Comparison of ENCODE assay signal across 13 cellular contexts in the genomic region with DNA sequence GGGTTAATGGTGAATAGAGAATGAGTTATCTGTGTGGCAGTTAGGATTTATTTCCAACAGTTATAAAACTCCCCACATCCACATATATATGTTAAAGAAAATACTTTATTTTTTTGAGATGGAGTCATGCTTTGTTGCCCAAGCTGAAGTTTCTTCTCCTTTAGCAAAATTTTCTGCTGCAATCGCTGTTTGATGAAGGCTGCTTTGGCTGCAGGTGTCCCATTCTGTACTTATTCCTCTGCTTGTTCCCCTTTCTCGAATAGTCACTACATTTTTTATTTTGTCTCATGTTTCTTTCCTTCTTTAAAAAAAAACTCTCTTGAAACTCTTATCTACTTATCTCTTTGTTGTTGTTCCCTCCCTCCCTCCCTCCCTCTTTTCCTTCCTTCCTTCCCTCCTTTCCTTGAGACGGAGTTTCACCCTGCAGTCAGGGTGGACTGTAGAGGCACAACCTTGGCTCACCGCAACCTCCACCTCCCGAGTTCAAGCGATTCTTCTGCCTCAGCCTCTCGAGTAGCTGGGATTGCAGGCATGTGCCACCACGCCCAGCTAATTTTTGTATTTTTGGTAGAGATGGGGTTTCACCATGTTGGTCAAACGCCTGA. TPM values are rescaled to one million over a fixed set of nuclear protein-coding genes. Genes with fewer than 3 reads are reported as not detected.
A peak's percentile ranks its signal among the peaks of the same experiment; 100 is the strongest.
DNase-seq lines count a peak whose midpoint lies in the region; ATAC-seq and TF ChIP-seq lines count a peak whose summit lies in the region.
"Had no signal": no experiment of that assay in that cellular context is flagged by ENCODE, and none has a peak within 500 bp of the region (broad histone marks: within the 10 kb centered on the region; RNA-seq: fewer than 3 reads in every experiment).

No MANE protein-coding gene starts in this region.

- peaks cover 2 to 17% (median 12%) of the 10 kb centered on the region in 5 donors for H3K9me3 Mint-ChIP-seq in CD8-positive, alpha-beta memory T cell
- H3K9me3 Mint-ChIP-seq in activated T-helper 17 cell treated with anti-CD3 and anti-CD28 coated beads, Interleukin-2, amount 50 U/mL, for 72 hours, result peaks cover 8% of the 10 kb centered on the region
- H3K9me3 Mint-ChIP-seq in naive thymus-derived CD4-positive, alpha-beta T cell, result peaks cover 0 to 26% (median 7%) of the 10 kb centered on the region in 11 donors

- POLR2A ChIA-PET in CD8-positive, alpha-beta memory T cell (lab: Charles Lee), result no interaction called here
- POLR2A ChIA-PET in naive thymus-derived CD4-positive, alpha-beta T cell (lab: Charles Lee), result no interaction called here

- H3K4me3 Mint-ChIP-seq in CD8-positive, alpha-beta memory T cell, result peak overlapping the region; percentile 78 to 93 (median 85)
- peak overlapping the region; percentile 82 for H3K4me3 Mint-ChIP-seq in activated T-helper 17 cell treated with anti-CD3 and anti-CD28 coated beads, Interleukin-2, amount 50 U/mL, for 72 hours
- peak overlapping the region; percentile 81 to 90 (median 85) for H3K4me3 Mint-ChIP-seq in naive thymus-derived CD4-positive, alpha-beta T cell
- H3K4me3 Mint-ChIP-seq: nephron had no signal

- WGBS in aorta, 2 donors, result 70% methylated on average over 9 of the region's 9 CpGs

- no peak for DNase-seq in CD8-positive, alpha-beta memory T cell
- DNase-seq in naive thymus-derived CD4-positive, alpha-beta T cell, result no peak
- no peak for DNase-seq in aorta
- DNase-seq: NCI-H2081 treated with DMSO at 0.1 percent for 48 hours had no signal

- peak overlapping the region; percentile 54 for H3K4me2 ChIP-seq in Loucy (ENCODE audit: low read depth, low read length, poor library complexity, severe bottlenecking)
- H3K4me2 ChIP-seq: PC-9 had no signal

- H3K36me3 Mint-ChIP-seq in CD8-positive, alpha-beta memory T cell, result peaks cover 0 to 3% (median 2%) of the 10 kb centered on the region in 3 donors
- H3K36me3 Mint-ChIP-seq in activated T-helper 17 cell treated with anti-CD3 and anti-CD28 coated beads, Interleukin-2, amount 50 U/mL, for 72 hours (ENCODE audit: low read depth), result no peaks in the 10 kb centered on the region
- H3K36me3 Mint-ChIP-seq in naive thymus-derived CD4-positive, alpha-beta T cell, result peaks cover 0 to 6% (median 0%) of the 10 kb centered on the region in 5 donors

- H3K27me3 ChIP-seq in CD8-positive, alpha-beta memory T cell (ENCODE audit: insufficient read depth, low read length, poor library complexity, severe bottlenecking), result no peaks in the 10 kb centered on the region
- H3K27me3 ChIP-seq in Loucy (ENCODE audit: insufficient read depth, low read length, poor library complexity, severe bottlenecking) (no peaks in the 10 kb centered on the region), aorta (ENCODE audit: control insufficient read depth in 1 of 2, insufficient read depth in 2 of 2, low read length in 1 of 2) (no peaks in the 10 kb centered on the region)
- no peaks in the 10 kb centered on the region for H3K27me3 ChIP-seq in naive thymus-derived CD4-positive, alpha-beta T cell (ENCODE audit: control insufficient read depth in 2 of 2, insufficient read depth in 2 of 2, low read length in 2 of 2)

- ATAC-seq in activated T-helper 17 cell treated with anti-CD3 and anti-CD28 coated beads, Interleukin-2, amount 50 U/mL, for 72 hours (replicated peaks), result no peak
- peak; percentile 32 for ATAC-seq in naive thymus-derived CD4-positive, alpha-beta T cell
- ATAC-seq in GM18520 (IDR thresholded peaks at IDR 0.05; ENCODE audit: unreplicated experiment), result no peak
- ATAC-seq in GM18868 (IDR thresholded peaks at IDR 0.05; ENCODE audit: unreplicated experiment), result no peak
- ATAC-seq in HG02852 (IDR thresholded peaks at IDR 0.05; ENCODE audit: unreplicated experiment), result no peak
- no peak for ATAC-seq in aorta (ENCODE audit: low FRiP score)
- ATAC-seq: GM12878 had no signal

- H4K20me1 ChIP-seq in Loucy (ENCODE audit: insufficient read depth, low read length, poor library complexity, severe bottlenecking), result no peaks in the 10 kb centered on the region

- H3K27me3 Mint-ChIP-seq in CD8-positive, alpha-beta memory T cell, result no peaks in the 10 kb centered on the region
- no peaks in the 10 kb centered on the region for H3K27me3 Mint-ChIP-seq in activated T-helper 17 cell treated with anti-CD3 and anti-CD28 coated beads, Interleukin-2, amount 50 U/mL, for 72 hours
- no peaks in the 10 kb centered on the region for H3K27me3 Mint-ChIP-seq in naive thymus-derived CD4-positive, alpha-beta T cell

- peak overlapping the region; percentile 9 for H3K27ac ChIP-seq in CD8-positive, alpha-beta memory T cell (ENCODE audit: low read depth, low read length)
- H3K27ac ChIP-seq in naive thymus-derived CD4-positive, alpha-beta T cell (ENCODE audit: low read depth, low read length), result peak overlapping the region; percentile 7
- no peak overlapping the region for H3K27ac ChIP-seq in aorta (ENCODE audit: low read depth in 1 of 2, low read length in 2 of 2)
- H3K27ac ChIP-seq: PC-9 had no signal

- H3K4me1 Mint-ChIP-seq in CD8-positive, alpha-beta memory T cell, result peaks cover 19 to 30% (median 25%) of the 10 kb centered on the region in 3 donors
- peaks cover 14% of the 10 kb centered on the region for H3K4me1 Mint-ChIP-seq in activated T-helper 17 cell treated with anti-CD3 and anti-CD28 coated beads, Interleukin-2, amount 50 U/mL, for 72 hours
- peaks cover 15 to 28% (median 19%) of the 10 kb centered on the region in 7 donors for H3K4me1 Mint-ChIP-seq in naive thymus-derived CD4-positive, alpha-beta T cell
- H3K4me1 Mint-ChIP-seq: nephron had no signal

- no peaks in the 10 kb centered on the region for H3K9me3 ChIP-seq in CD8-positive, alpha-beta memory T cell (ENCODE audit: low read length)
- no peaks in the 10 kb centered on the region for H3K9me3 ChIP-seq in Loucy (ENCODE audit: insufficient read depth, low read depth, low read length)
- H3K9me3 ChIP-seq in naive thymus-derived CD4-positive, alpha-beta T cell (ENCODE audit: control insufficient read depth in 2 of 3, low read length in 3 of 3), result peaks cover 0 to 3% (median 0%) of the 10 kb centered on the region in 3 experiments
- H3K9me3 ChIP-seq in aorta (ENCODE audit: control insufficient read depth, low read length), result no peaks in the 10 kb centered on the region

- H3K9me2 ChIP-seq in Loucy (replicated peaks; ENCODE audit: low read depth, low read length), result no peaks in the 10 kb centered on the region

- H3K27ac Mint-ChIP-seq in CD8-positive, alpha-beta memory T cell, result peak overlapping the region in 6 of 8 donors; percentile 37 to 93 (median 86)
- peak overlapping the region; percentile 95 for H3K27ac Mint-ChIP-seq in activated T-helper 17 cell treated with anti-CD3 and anti-CD28 coated beads, Interleukin-2, amount 50 U/mL, for 72 hours
- peak overlapping the region; percentile 74 to 92 (median 80) for H3K27ac Mint-ChIP-seq in naive thymus-derived CD4-positive, alpha-beta T cell
- H3K27ac Mint-ChIP-seq: nephron had no signal

- no peaks in the 10 kb centered on the region for H3K4me1 ChIP-seq in CD8-positive, alpha-beta memory T cell (ENCODE audit: insufficient read depth, low read length)
- H3K4me1 ChIP-seq in Loucy (ENCODE audit: insufficient read depth, low read length, poor library complexity, severe bottlenecking) (peaks cover 3% of the 10 kb centered on the region), aorta (ENCODE audit: control insufficient read depth in 1 of 2, insufficient read depth in 2 of 2, low read length in 2 of 2) (no peaks in the 10 kb centered on the region)
- no peaks in the 10 kb centered on the region for H3K4me1 ChIP-seq in naive thymus-derived CD4-positive, alpha-beta T cell (ENCODE audit: control insufficient read depth in 2 of 2, insufficient read depth in 2 of 2, low read length in 2 of 2)

- H3K36me3 ChIP-seq in CD8-positive, alpha-beta memory T cell (ENCODE audit: insufficient read depth, low read length), result no peaks in the 10 kb centered on the region
- H3K36me3 ChIP-seq in Loucy (ENCODE audit: insufficient read depth, low read length) (no peaks in the 10 kb centered on the region), aorta (ENCODE audit: control insufficient read depth in 1 of 2, insufficient read depth in 2 of 2, low read length in 1 of 2) (no peaks in the 10 kb centered on the region)
- H3K36me3 ChIP-seq in naive thymus-derived CD4-positive, alpha-beta T cell (ENCODE audit: control insufficient read depth in 2 of 3, insufficient read depth in 3 of 3, low read length in 3 of 3), result no peaks in the 10 kb centered on the region

- CTCF ChIA-PET in CD8-positive, alpha-beta memory T cell (lab: Charles Lee), result no interaction called here
- CTCF ChIA-PET in naive thymus-derived CD4-positive, alpha-beta T cell (lab: Charles Lee), result no interaction called here

- no peaks in the 10 kb centered on the region for H3K79me2 ChIP-seq in Loucy (ENCODE audit: insufficient read depth, low read length)

- no peak overlapping the region for H3K9ac ChIP-seq in Loucy (ENCODE audit: low read depth, low read length, poor library complexity, severe bottlenecking)

- intact Hi-C loops in naive thymus-derived CD4-positive, alpha-beta T cell (cut with micrococcal nuclease), result loop anchor here in 1 of 2 donors (2.0 to 5.0 kb wide), 2 partner anchors 31 to 49 kb away; a partner anchor contains a TSS
- intact Hi-C loops in aorta (cut with DNase I), result no loop called here

- no peak for TF ChIP-seq CTCF in Loucy (conservative IDR thresholded peaks at IDR 0.05; ENCODE audit: low read length)

- peak overlapping the region; percentile 42 for H3K4me3 ChIP-seq in CD8-positive, alpha-beta memory T cell (ENCODE audit: low read length)
- H3K4me3 ChIP-seq in Loucy (ENCODE audit: low read length, poor library complexity, severe bottlenecking), result peak overlapping the region; percentile 57
- peak overlapping the region; percentile 36 for H3K4me3 ChIP-seq in naive thymus-derived CD4-positive, alpha-beta T cell (ENCODE audit: low read length)
- no peak overlapping the region for H3K4me3 ChIP-seq in aorta (ENCODE audit: low read length in 2 of 2)
- H3K4me3 ChIP-seq: GM12878, PC-9 had no signal

- H3F3A ChIP-seq in Loucy (ENCODE audit: low read depth), result no peaks in the 10 kb centered on the region

- peak overlapping the region; percentile 50; the same call in 1 of the 2 replicates for H2AFZ ChIP-seq in Loucy (ENCODE audit: low read length)
- H2AFZ ChIP-seq: PC-9 had no signal

RNA-seq across cellular contexts. Expression of a gene that starts 10.6 kb away (rescaled TPM):
- total RNA-seq in CD8-positive, alpha-beta memory T cell, result not detected
- polyA plus RNA-seq in CD8-positive, alpha-beta memory T cell, result not detected
- not detected for total RNA-seq in activated T-helper 17 cell treated with anti-CD3 and anti-CD28 coated beads, Interleukin-2, amount 50 U/mL, for 72 hours
- under 1 TPM in 2 of 5 experiments, not detected in 3; 0.31 to 0.83 TPM for total RNA-seq in naive thymus-derived CD4-positive, alpha-beta T cell
- polyA plus RNA-seq in naive thymus-derived CD4-positive, alpha-beta T cell, result not detected
- under 1 TPM; 0.39 to 0.42 TPM for total RNA-seq in aorta
- not detected for polyA plus RNA-seq in aorta
- total RNA-seq: GM12878, PC-9 had no signal
- polyA plus RNA-seq: GM12878 had no signal

RNA-seq across cellular contexts. Expression of a gene that starts 14.1 kb away (rescaled TPM):
- total RNA-seq in CD8-positive, alpha-beta memory T cell, result not detected
- polyA plus RNA-seq in CD8-positive, alpha-beta memory T cell, result not detected
- total RNA-seq in activated T-helper 17 cell treated with anti-CD3 and anti-CD28 coated beads, Interleukin-2, amount 50 U/mL, for 72 hours, result not detected
- not detected for total RNA-seq in naive thymus-derived CD4-positive, alpha-beta T cell
- not detected for polyA plus RNA-seq in naive thymus-derived CD4-positive, alpha-beta T cell
- not detected for total RNA-seq in aorta
- not detected for polyA plus RNA-seq in aorta
- total RNA-seq: GM12878, IMR-90, PC-9 had no signal
- polyA plus RNA-seq: GM12878, IMR-90 had no signal

RNA-seq across cellular contexts. Expression of a gene that starts 18.7 kb away (rescaled TPM):
- not detected for total RNA-seq in CD8-positive, alpha-beta memory T cell
- polyA plus RNA-seq in CD8-positive, alpha-beta memory T cell, result not detected
- not detected for total RNA-seq in activated T-helper 17 cell treated with anti-CD3 and anti-CD28 coated beads, Interleukin-2, amount 50 U/mL, for 72 hours
- not detected for total RNA-seq in naive thymus-derived CD4-positive, alpha-beta T cell
- not detected for polyA plus RNA-seq in naive thymus-derived CD4-positive, alpha-beta T cell
- not detected for total RNA-seq in aorta
- not detected for polyA plus RNA-seq in aorta
- total RNA-seq: GM12878, IMR-90, PC-9 had no signal
- polyA plus RNA-seq: GM12878, IMR-90 had no signal

RNA-seq across cellular contexts. Expression of a gene that starts 42.7 kb away (rescaled TPM):
- not detected for total RNA-seq in CD8-positive, alpha-beta memory T cell
- not detected for polyA plus RNA-seq in CD8-positive, alpha-beta memory T cell
- total RNA-seq in activated T-helper 17 cell treated with anti-CD3 and anti-CD28 coated beads, Interleukin-2, amount 50 U/mL, for 72 hours, result not detected
- 1 to 10 TPM in 1 of 5 experiments, under 1 TPM in 2, not detected in 2; 0.66 to 1.4 (median 0.94) TPM for total RNA-seq in naive thymus-derived CD4-positive, alpha-beta T cell
- not detected for polyA plus RNA-seq in naive thymus-derived CD4-positive, alpha-beta T cell
- total RNA-seq in aorta, result under 1 TPM in 1 of 2 donors, not detected in 1; 0.69 TPM
- polyA plus RNA-seq in aorta, result not detected
- total RNA-seq: GM12878, IMR-90, PC-9 had no signal
- polyA plus RNA-seq: GM12878, IMR-90 had no signal

RNA-seq across cellular contexts. Expression of a gene that starts 49.0 kb away (rescaled TPM):
- under 1 TPM; 0.09 to 0.16 TPM for total RNA-seq in CD8-positive, alpha-beta memory T cell
- polyA plus RNA-seq in CD8-positive, alpha-beta memory T cell, result 0.08 TPM
- under 1 TPM; 0.13 to 0.19 TPM for total RNA-seq in activated T-helper 17 cell treated with anti-CD3 and anti-CD28 coated beads, Interleukin-2, amount 50 U/mL, for 72 hours
- 1 to 10 TPM in 2 of 5 experiments, under 1 TPM in 2, not detected in 1; 0.24 to 2.1 (median 0.65) TPM for total RNA-seq in naive thymus-derived CD4-positive, alpha-beta T cell
- polyA plus RNA-seq in naive thymus-derived CD4-positive, alpha-beta T cell, result under 1 TPM; 0.15 to 0.17 TPM
- total RNA-seq in aorta, result 1 to 10 TPM; 1.3 to 3.2 TPM
- polyA plus RNA-seq in aorta, result under 1 TPM in 1 of 2 donors, not detected in 1; 0.38 TPM
- total RNA-seq: GM12878, PC-9 had no signal
- polyA plus RNA-seq: GM12878 had no signal

Comparison
In these comparisons a context has a peak if more than half of its experiments do, and no peak if none do; other contexts are left out.
1. H3K27ac ChIP-seq: peak in CD8-positive, alpha-beta memory T cell (single experiment) and naive thymus-derived CD4-positive, alpha-beta T cell (single experiment); none in aorta (0 of 2).
2. H3K4me3 ChIP-seq: peak in CD8-positive, alpha-beta memory T cell (single experiment), Loucy (single experiment) and naive thymus-derived CD4-positive, alpha-beta T cell (single experiment); none in aorta (0 of 2).
3. Peak in every context shown above with its lines, with median percentiles within 50 percentile points of each other: H3K27ac Mint-ChIP-seq and H3K4me3 Mint-ChIP-seq.